11 cellular contexts compared by ENCODE assay signal in genomic region chr1:11690669-11691301, GRCh38. TPM values are rescaled to one million over a fixed set of nuclear protein-coding genes. Genes with fewer than 3 reads are reported as not detected.
A peak's percentile ranks its signal among the peaks of the same experiment; 100 is the strongest.
DNase-seq lines count a peak whose midpoint lies in the region; ATAC-seq and TF ChIP-seq lines count a peak whose summit lies in the region.
"Had no signal": no experiment of that assay in that cellular context is flagged by ENCODE, and none has a peak within 500 bp of the region (broad histone marks: within the 10 kb centered on the region; RNA-seq: fewer than 3 reads in every experiment).

No MANE protein-coding gene starts in this region.

- peak overlapping the region in 7 of 8 donors; percentile 35 to 82 (median 67) for H3K4me3 Mint-ChIP-seq in CD4-positive, alpha-beta memory T cell
- peak overlapping the region; percentile 87 for H3K4me3 Mint-ChIP-seq in natural killer cell

- no peaks in the 10 kb centered on the region for H3K9me3 ChIP-seq in CD4-positive, alpha-beta memory T cell (ENCODE audit: control insufficient read depth in 1 of 2, low read length in 2 of 2)

- H3K4me1 Mint-ChIP-seq in CD4-positive, alpha-beta memory T cell = peaks cover 15 to 31% (median 25%) of the 10 kb centered on the region in 4 donors
- H3K4me1 Mint-ChIP-seq in natural killer cell = peaks cover 38 to 42% of the 10 kb centered on the region in 2 donors

- no peak for ATAC-seq in natural killer cell
- ATAC-seq in HG02763 (IDR thresholded peaks at IDR 0.05; ENCODE audit: unreplicated experiment) = no peak

- intact Hi-C loops in CD4-positive, alpha-beta memory T cell (cut with micrococcal nuclease) = no loop called here
- intact Hi-C loops in natural killer cell (cut with micrococcal nuclease) = no loop called here

- POLR2A ChIA-PET in CD4-positive, alpha-beta memory T cell (lab: Charles Lee; ENCODE audit: partially characterized antibody) = interaction anchor here (1.2 to 1.3 kb wide), 2 partner anchors 9 to 29 kb away, joined by 3 to 4 read pairs; partner anchors contain the start of gene MAD2L2

- H3K36me3 ChIP-seq in CD4-positive, alpha-beta memory T cell (ENCODE audit: insufficient read depth, low read length) = no peaks in the 10 kb centered on the region

- H3K27ac ChIP-seq in CD4-positive, alpha-beta memory T cell (ENCODE audit: low read depth, low read length) = no peak overlapping the region
- H3K27ac ChIP-seq in coronary artery = no peak overlapping the region
- H3K27ac ChIP-seq: RWPE1 had no signal

- no peak for DNase-seq in CD4-positive, alpha-beta memory T cell
- peak; percentile 52 for DNase-seq in NCI-H1105 treated with DMSO at 0.1 percent for 48 hours (lab: John Stamatoyannopoulos, UW)
- no peak for DNase-seq in coronary artery (ENCODE audit: low spot score)
- DNase-seq in natural killer cell = no peak
- DNase-seq in HUDEP-2 (lab: John Stamatoyannopoulos, UW; ENCODE audit: unreplicated experiment in 76 of 76) = no peak
- DNase-seq in NCI-H446 (lab: John Stamatoyannopoulos, UW) = no peak
- no peak for DNase-seq in NCI-H1436 (lab: John Stamatoyannopoulos, UW)

- H3K4me1 ChIP-seq in CD4-positive, alpha-beta memory T cell (ENCODE audit: insufficient read depth, low read length) = peaks cover 27% of the 10 kb centered on the region

- H3K27ac Mint-ChIP-seq in CD4-positive, alpha-beta memory T cell = peak overlapping the region in 1 of 7 donors; percentile 66
- peak overlapping the region; percentile 35 to 37 for H3K27ac Mint-ChIP-seq in natural killer cell
- H3K27ac Mint-ChIP-seq: activated naive CD4-positive, alpha-beta T cell treated with anti-CD3 and anti-CD28 coated beads, Interleukin-2, amount 50 U/mL, for 72 hours had no signal

- H3K4me3 ChIP-seq in CD4-positive, alpha-beta memory T cell (ENCODE audit: low read length in 2 of 2) = no peak overlapping the region
- peak overlapping the region; percentile 64 for H3K4me3 ChIP-seq in coronary artery
- H3K4me3 ChIP-seq: lung had no signal

- CTCF ChIA-PET in CD4-positive, alpha-beta memory T cell (lab: Charles Lee; ENCODE audit: partially characterized antibody) = interaction anchor here (1.1 to 1.5 kb wide), 2 partner anchors 20 to 37 kb away, joined by 3 to 5 read pairs; partner anchors contain the start of gene FBXO2

- H3K27me3 Mint-ChIP-seq in CD4-positive, alpha-beta memory T cell = peaks cover 28 to 36% of the 10 kb centered on the region in 2 donors
- peaks cover 0 to 22% of the 10 kb centered on the region in 2 donors for H3K27me3 Mint-ChIP-seq in natural killer cell (ENCODE audit: low read depth in 2 of 2)

- no peaks in the 10 kb centered on the region for H3K36me3 Mint-ChIP-seq in CD4-positive, alpha-beta memory T cell
- H3K36me3 Mint-ChIP-seq in natural killer cell = no peaks in the 10 kb centered on the region

- TF ChIP-seq CTCF in coronary artery (IDR thresholded peaks at IDR 0.05) = no peak
- TF ChIP-seq CTCF in natural killer cell (IDR thresholded peaks at IDR 0.05) = no peak

- no peaks in the 10 kb centered on the region for H3K27me3 ChIP-seq in CD4-positive, alpha-beta memory T cell (ENCODE audit: insufficient read depth, low read length)

- peaks cover 0 to 2% (median 0%) of the 10 kb centered on the region in 8 donors for H3K9me3 Mint-ChIP-seq in CD4-positive, alpha-beta memory T cell
- H3K9me3 Mint-ChIP-seq in natural killer cell = no peaks in the 10 kb centered on the region
- H3K9me3 Mint-ChIP-seq: activated naive CD4-positive, alpha-beta T cell treated with anti-CD3 and anti-CD28 coated beads, Interleukin-2, amount 50 U/mL, for 72 hours had no signal

RNA-seq across cellular contexts. Expression of gene DRAXIN, which starts 0.7 kb away (rescaled TPM):
- total RNA-seq in CD4-positive, alpha-beta memory T cell = under 1 TPM; 0.17 to 0.23 TPM
- polyA plus RNA-seq in CD4-positive, alpha-beta memory T cell = under 1 TPM in 1 of 2 donors, not detected in 1; 0.07 TPM
- 10 to 100 TPM; 10.9 to 24.9 (median 12.1) TPM for total RNA-seq in natural killer cell

RNA-seq across cellular contexts. Expression of gene MAD2L2, which starts 9.8 kb away (rescaled TPM):
- 10 to 100 TPM; 20.7 to 22.7 TPM for total RNA-seq in CD4-positive, alpha-beta memory T cell
- polyA plus RNA-seq in CD4-positive, alpha-beta memory T cell = 10 to 100 TPM; 51.5 to 55.1 TPM
- total RNA-seq in natural killer cell = 10 to 100 TPM; 50.6 to 66.0 (median 60.4) TPM

RNA-seq across cellular contexts. Expression of gene FBXO6, which starts 26.8 kb away (rescaled TPM):
- 1 to 10 TPM; 3.2 to 4.3 TPM for total RNA-seq in CD4-positive, alpha-beta memory T cell
- polyA plus RNA-seq in CD4-positive, alpha-beta memory T cell = 10 to 100 TPM in 1 of 2 donors, 1 to 10 TPM in 1; 9.0 to 12.1 TPM
- 10 to 100 TPM; 22.6 to 38.0 (median 28.1) TPM for total RNA-seq in natural killer cell

RNA-seq across cellular contexts. Expression of gene FBXO44, which starts 36.1 kb away (rescaled TPM):
- 10 to 100 TPM; 56.7 to 56.9 TPM for total RNA-seq in CD4-positive, alpha-beta memory T cell
- polyA plus RNA-seq in CD4-positive, alpha-beta memory T cell = 10 to 100 TPM in 1 of 2 donors, 1 to 10 TPM in 1; 10.0 to 11.0 TPM
- 10 to 100 TPM; 57.6 to 79.1 (median 69.8) TPM for total RNA-seq in natural killer cell

RNA-seq across cellular contexts. Expression of gene FBXO2, which starts 36.6 kb away (rescaled TPM):
- total RNA-seq in CD4-positive, alpha-beta memory T cell = 1 to 10 TPM; 4.4 to 5.1 TPM
- 1 to 10 TPM; 4.1 to 7.5 TPM for polyA plus RNA-seq in CD4-positive, alpha-beta memory T cell
- 1 to 10 TPM; 5.9 to 7.9 (median 6.7) TPM for total RNA-seq in natural killer cell

Comparison
In these comparisons a context has a peak if more than half of its experiments do, and no peak if none do; other contexts are left out.
1. RNA of gene DRAXIN, which starts 0.7 kb away (total RNA-seq): 10.9 to 24.9 TPM in natural killer cell; 0.17 to 0.23 TPM in CD4-positive, alpha-beta memory T cell; every median in the first group is over 4 times any median in the second.
2. RNA of gene FBXO6, which starts 26.8 kb away (total RNA-seq): 22.6 to 38.0 TPM in natural killer cell; 3.2 to 4.3 TPM in CD4-positive, alpha-beta memory T cell; every median in the first group is over 4 times any median in the second.